Comparison of ENCODE assay signal across 18 cellular contexts in the genomic region with DNA sequence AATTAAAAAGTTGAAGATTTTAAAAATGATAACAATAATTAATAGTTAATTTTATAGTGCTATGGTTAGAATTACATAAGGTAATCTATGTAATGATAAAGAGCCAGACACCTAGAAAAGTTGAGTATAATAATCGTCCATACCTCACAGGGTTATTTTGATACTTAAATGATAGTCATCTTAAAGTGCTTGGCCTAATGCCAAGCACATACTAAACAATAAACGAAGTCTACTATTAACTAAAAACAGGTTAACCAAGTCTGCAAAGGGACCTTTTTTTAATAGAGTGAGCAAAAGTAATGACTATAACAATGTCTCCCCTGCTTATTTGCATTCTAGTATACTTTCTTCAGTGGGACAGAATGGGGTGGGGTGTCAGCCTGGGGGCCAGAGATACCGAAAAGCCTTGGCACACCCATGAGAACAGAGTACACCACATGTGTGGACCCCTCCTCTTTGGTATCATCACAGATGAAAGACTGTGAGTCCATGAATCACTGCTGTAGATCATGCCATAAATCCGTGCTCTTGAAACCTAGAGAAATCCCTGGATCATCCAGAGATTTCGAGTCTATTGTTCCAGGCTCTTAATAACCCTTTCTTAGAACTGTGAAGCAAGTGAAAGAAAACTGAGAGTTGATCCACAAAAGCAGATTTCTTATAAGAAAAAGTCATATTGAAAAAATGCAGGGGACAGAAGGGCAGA.
DNase-seq lines count a peak whose midpoint lies in the region; ATAC-seq and TF ChIP-seq lines count a peak whose summit lies in the region.
"Had no signal": no experiment of that assay in that cellular context is flagged by ENCODE, and none has a peak within 500 bp of the region (broad histone marks: within the 10 kb centered on the region; RNA-seq: fewer than 3 reads in every experiment).

No MANE protein-coding gene starts in this region.

- H4K20me1 ChIP-seq in GM23248 (ENCODE audit: insufficient read depth) (no peaks in the 10 kb centered on the region), IMR-90 (ENCODE audit: insufficient read depth, low read length) (no peaks in the 10 kb centered on the region)
- H4K20me1 ChIP-seq: BLaER1 treated with 17β-estradiol and CSF1 and Interleukin-3, amounts not matched to agents 10 nM and 100 nM had no signal

- POLR2A ChIA-PET in IMR-90 (lab: Charles Lee; ENCODE audit: unreplicated experiment) = no interaction called here

- no peak overlapping the region for H3K9ac ChIP-seq in GM23248
- no peak overlapping the region for H3K9ac ChIP-seq in IMR-90 (ENCODE audit: low read depth, low read length)
- H3K9ac ChIP-seq: BLaER1 treated with 17β-estradiol and CSF1 and Interleukin-3, amounts not matched to agents 10 nM and 100 nM had no signal

- H3K27ac ChIP-seq in GM23248 = no peak overlapping the region
- no peak overlapping the region for H3K27ac ChIP-seq in IMR-90 (ENCODE audit: insufficient read depth, low read length)
- no peak overlapping the region for H3K27ac ChIP-seq in heart left ventricle
- H3K27ac ChIP-seq: BLaER1 treated with 17β-estradiol and CSF1 and Interleukin-3, amounts not matched to agents 10 nM and 100 nM had no signal

- H3K56ac ChIP-seq in IMR-90 (ENCODE audit: extremely low read depth, insufficient read depth, low read length) = no peak overlapping the region

- TF ChIP-seq RAD21 in IMR-90 (IDR thresholded peaks at IDR 0.05; ENCODE audit: low read length) = no peak

- H4K5ac ChIP-seq in IMR-90 (ENCODE audit: low read depth, low read length) = peak overlapping the region; percentile 52; the same call in 1 of the 2 replicates

- dilution Hi-C loops in IMR-90 (cut with HindIII; ENCODE audit: low sequenced_read_pairs, unreplicated experiment) = no loop called here

- CTCF ChIA-PET in IMR-90 (lab: Yijun Ruan, JAX) = no interaction called here

- H4K91ac ChIP-seq in IMR-90 (ENCODE audit: insufficient read depth, low read depth, low read length) = no peak overlapping the region

- H3K36me3 Mint-ChIP-seq in activated T-cell treated with anti-CD3 and anti-CD28 coated beads, Interleukin-2, amount 50 U/mL, for 4 hours (ENCODE audit: insufficient read depth) = no peaks in the 10 kb centered on the region
- H3K36me3 Mint-ChIP-seq: CD8-positive, alpha-beta T cell had no signal

- no TSS peak for BruUV-seq in IMR-90 (replicated peaks; lab: Mats Ljungman, UMichigan)

- no peak overlapping the region; the same call in 1 of the 2 replicates for H3K4ac ChIP-seq in IMR-90 (ENCODE audit: low read depth, low read length)

- H3K18ac ChIP-seq in IMR-90 (ENCODE audit: low read depth, low read length) = no peak overlapping the region

- H2AK5ac ChIP-seq in IMR-90 (ENCODE audit: low read depth, low read length) = no peak overlapping the region; the same call in 1 of the 2 replicates

- H2AFZ ChIP-seq in GM23248 = no peak overlapping the region
- no peak overlapping the region for H2AFZ ChIP-seq in IMR-90 (replicated peaks; ENCODE audit: low read length, poor library complexity)

- H3K27me3 ChIP-seq in GM23248 (replicated peaks; ENCODE audit: insufficient read depth) = no peaks in the 10 kb centered on the region
- H3K27me3 ChIP-seq in IMR-90 (ENCODE audit: control insufficient read depth, insufficient read depth, low read length) = no peaks in the 10 kb centered on the region
- H3K27me3 ChIP-seq in heart left ventricle = no peaks in the 10 kb centered on the region
- H3K27me3 ChIP-seq: BLaER1 treated with 17β-estradiol and CSF1 and Interleukin-3, amounts not matched to agents 10 nM and 100 nM had no signal

- no peaks in the 10 kb centered on the region for H3K9me2 ChIP-seq in GM23248 (ENCODE audit: insufficient read depth)

- H3K79me2 ChIP-seq in GM23248 (ENCODE audit: insufficient read depth) = no peaks in the 10 kb centered on the region

- H2BK120ac ChIP-seq in IMR-90 (ENCODE audit: low read depth, low read length) = peak overlapping the region; percentile 37; the same call in 1 of the 2 replicates

- H3F3A ChIP-seq in GM23248 (ENCODE audit: insufficient read depth) = peaks cover 22% of the 10 kb centered on the region

- no peak overlapping the region for H4K8ac ChIP-seq in IMR-90 (ENCODE audit: low read depth in 2 of 2, low read length in 2 of 2)

- DNase-seq in GM23248 (no peak), IMR-90 (no peak), renal cortical epithelial cell (ENCODE audit: low read depth) (peak; percentile 11), heart left ventricle (no peak)
- DNase-seq in activated T-cell treated with anti-CD3 and anti-CD28 coated beads, Interleukin-2, amount 50 U/mL, for 4 hours = no peak
- DNase-seq: CD8-positive, alpha-beta T cell; DMS79; H9; NCI-H1105; NCI-H1694; NCI-H2081 treated with DMSO at 0.1 percent for 48 hours; NCI-H510A; RPMI8226; SHP77 treated with DMSO at 0.1 percent for 48 hours had no signal

- H3K4me3 Mint-ChIP-seq in activated T-cell treated with anti-CD3 and anti-CD28 coated beads, Interleukin-2, amount 50 U/mL, for 4 hours = no peak overlapping the region
- H3K4me3 Mint-ChIP-seq: CD8-positive, alpha-beta T cell; H9 had no signal

- no peaks in the 10 kb centered on the region for H3K79me1 ChIP-seq in IMR-90 (ENCODE audit: low read depth in 1 of 2, low read length in 2 of 2)

- no peak overlapping the region for H2BK20ac ChIP-seq in IMR-90 (ENCODE audit: low read depth, low read length)

- in situ Hi-C loops in GM23248 (cut with MboI) (no loop called here), IMR-90 (cut with MboI; ENCODE audit: low sequenced_read_pairs) (no loop called here)

- no peak for TF ChIP-seq CTCF in IMR-90 (conservative IDR thresholded peaks at IDR 0.05; ENCODE audit: low read depth, low read length)
- no peak for TF ChIP-seq CTCF in heart left ventricle (IDR thresholded peaks at IDR 0.05)

- TF ChIP-seq POLR2A in IMR-90 (IDR thresholded peaks at IDR 0.05; ENCODE audit: low read depth, low read length) (no peak), heart left ventricle (IDR thresholded peaks at IDR 0.05) (no peak)

- H3K4me3 ChIP-seq in GM23248 (no peak overlapping the region), IMR-90 (ENCODE audit: insufficient read depth, low read depth, low read length) (no peak overlapping the region), heart left ventricle (no peak overlapping the region)
- H3K4me3 ChIP-seq: BLaER1 treated with 17β-estradiol and CSF1 and Interleukin-3, amounts not matched to agents 10 nM and 100 nM had no signal

- no peak overlapping the region for H2AK9ac ChIP-seq in IMR-90 (replicated peaks; ENCODE audit: low read depth, low read length, poor library complexity)

- no peak overlapping the region for H2BK15ac ChIP-seq in IMR-90 (ENCODE audit: low read depth, low read length)

- H3K23ac ChIP-seq in IMR-90 (ENCODE audit: low read depth, low read length) = no peak overlapping the region

- no peaks in the 10 kb centered on the region for H3K36me3 ChIP-seq in GM23248 (ENCODE audit: low read depth)
- no peaks in the 10 kb centered on the region for H3K36me3 ChIP-seq in IMR-90 (ENCODE audit: control insufficient read depth, insufficient read depth, low read length)
- H3K36me3 ChIP-seq in heart left ventricle = no peaks in the 10 kb centered on the region
- H3K36me3 ChIP-seq: BLaER1 treated with 17β-estradiol and CSF1 and Interleukin-3, amounts not matched to agents 10 nM and 100 nM had no signal

- H3K27me3 Mint-ChIP-seq in activated T-cell treated with anti-CD3 and anti-CD28 coated beads, Interleukin-2, amount 50 U/mL, for 4 hours (ENCODE audit: low read depth) = no peaks in the 10 kb centered on the region

- H3K4me2 ChIP-seq in GM23248 (ENCODE audit: unreplicated experiment) = peak overlapping the region; percentile 6
- no peak overlapping the region for H3K4me2 ChIP-seq in IMR-90 (ENCODE audit: low read depth, low read length)
- H3K4me2 ChIP-seq: BLaER1 treated with 17β-estradiol and CSF1 and Interleukin-3, amounts not matched to agents 10 nM and 100 nM had no signal

- intact Hi-C loops in IMR-90 (cut with micrococcal nuclease) (loop anchor here (5.0 kb wide), 1 partner anchor 103 kb away; no protein-coding TSS in a partner anchor), heart left ventricle (cut with DNase I) (no loop called here)

- ATAC-seq in IMR-90 (ENCODE audit: low read depth) = no peak
- ATAC-seq in esophagus mucosa = peak; percentile 60
- no peak for ATAC-seq in GM21367 (IDR thresholded peaks at IDR 0.05; ENCODE audit: unreplicated experiment)
- ATAC-seq in heart left ventricle = no peak
- ATAC-seq in activated T-cell treated with anti-CD3 and anti-CD28 coated beads, Interleukin-2, amount 50 U/mL, for 4 hours = no peak
- ATAC-seq: CD8-positive, alpha-beta T cell; SK-N-SH treated with all-trans-retinoic acid at 6 μM for 48 hours had no signal

- no peaks in the 10 kb centered on the region for H3K9me3 ChIP-seq in GM23248 (ENCODE audit: low read depth)
- no peaks in the 10 kb centered on the region for H3K9me3 ChIP-seq in IMR-90 (ENCODE audit: control insufficient read depth, insufficient read depth, low read length)
- H3K9me3 ChIP-seq in heart left ventricle = peaks cover 0 to 17% (median 3%) of the 10 kb centered on the region in 12 donors

- H3K4me1 ChIP-seq in GM23248 (ENCODE audit: insufficient read depth) (peaks cover 28% of the 10 kb centered on the region), IMR-90 (ENCODE audit: control insufficient read depth, insufficient read depth, low read length) (peaks cover 6% of the 10 kb centered on the region), heart left ventricle (no peaks in the 10 kb centered on the region)
- H3K4me1 ChIP-seq: BLaER1 treated with 17β-estradiol and CSF1 and Interleukin-3, amounts not matched to agents 10 nM and 100 nM had no signal

- peaks cover 3% of the 10 kb centered on the region for H3K9me1 ChIP-seq in IMR-90 (ENCODE audit: insufficient read depth, low read length)

- H3K4me1 Mint-ChIP-seq in activated T-cell treated with anti-CD3 and anti-CD28 coated beads, Interleukin-2, amount 50 U/mL, for 4 hours (ENCODE audit: low read depth) = peaks cover 2% of the 10 kb centered on the region

- H3K9me3 Mint-ChIP-seq in activated T-cell treated with anti-CD3 and anti-CD28 coated beads, Interleukin-2, amount 50 U/mL, for 4 hours = peaks cover 24% of the 10 kb centered on the region
- H3K9me3 Mint-ChIP-seq: H9 had no signal

- H2BK5ac ChIP-seq in IMR-90 (ENCODE audit: low read depth, low read length, poor library complexity, severe bottlenecking) = no peak overlapping the region

- WGBS in GM23248 (ENCODE audit: low coverage in 1 of 2, low lambda C conversion rate in 2 of 2, missing lambda C conversion rate in 2 of 2), 2 experiments = 40 to 47% methylated on average over 5 of the region's 5 CpGs
- WGBS in IMR-90 (ENCODE audit: extremely low coverage in 2 of 2, insufficient read length in 1 of 2), 2 experiments = no CpG with 5 or more reads among the region's 5 CpGs
- 77 to 80% (median 78%) methylated on average over 5 of the region's 5 CpGs for WGBS in heart left ventricle, 4 donors

- H3K14ac ChIP-seq in IMR-90 (replicated peaks; ENCODE audit: low read depth, low read length) = no peak overlapping the region

TF ChIP-seq in IMR-90, 13 proteins besides CTCF, POLR2A, EP300 and RAD21 (continues in another document):
- TF ChIP-seq SMC3 (IDR thresholded peaks at IDR 0.05; ENCODE audit: low read depth, low read length) (no peak), CHD1 (IDR thresholded peaks at IDR 0.05; ENCODE audit: low read depth, low read length) (no peak), BHLHE40 (IDR thresholded peaks at IDR 0.05; ENCODE audit: low read depth, low read length) (no peak)
